In the genomic region with DNA sequence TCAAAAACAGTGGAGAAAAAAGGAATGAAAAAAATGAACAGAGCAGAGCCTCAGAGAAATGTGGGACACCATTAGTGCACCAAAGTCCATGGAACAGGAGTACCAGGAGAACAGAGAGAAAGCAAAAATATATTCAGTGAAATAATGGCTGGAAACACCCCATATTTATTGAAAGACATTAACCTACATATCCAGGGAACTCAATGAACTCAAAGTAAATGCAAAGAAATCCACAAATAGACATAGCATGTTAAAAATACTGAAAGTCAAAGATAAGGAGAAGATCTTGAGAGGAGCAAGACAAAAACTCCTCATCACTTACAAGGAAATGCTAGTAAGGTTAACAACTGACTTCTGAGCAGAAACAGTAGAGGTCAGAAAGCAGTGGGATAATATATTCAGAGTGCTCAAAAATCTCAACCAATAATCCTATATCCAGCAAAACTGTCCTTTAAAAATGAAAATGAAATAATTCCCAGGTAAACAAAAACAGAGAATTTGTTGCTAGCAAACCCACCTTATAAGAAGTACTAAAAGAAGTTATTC, we compare ENCODE assay signal across 1 cellular context.
TF ChIP-seq lines count a peak whose summit lies in the region.

No MANE protein-coding gene starts in this region.

TF ChIP-seq in HepG2, 621 proteins besides CTCF, POLR2A, EP300 and RAD21 (continued from another document):
- no peak for TF ChIP-seq ZNF460 (CRISPR knock-in tag; IDR thresholded peaks at IDR 0.05; ENCODE audit: borderline replicate concordance)
